In genomic region chr15:70375006-70375409, GRCh38 we compare ENCODE assay signal across 10 cellular contexts.
DNase-seq lines count a peak whose midpoint lies in the region; TF ChIP-seq lines count a peak whose summit lies in the region.
"Had no signal": no experiment of that assay in that cellular context is flagged by ENCODE, and none has a peak within 500 bp of the region (broad histone marks: within the 10 kb centered on the region; RNA-seq: fewer than 3 reads in every experiment).

No MANE protein-coding gene starts in this region.

- H4K20me1 ChIP-seq in MM.1S (ENCODE audit: insufficient read depth, low read length): no peaks in the 10 kb centered on the region

- peaks cover 12% of the 10 kb centered on the region for H3K4me1 ChIP-seq in mesenchymal stem cell (ENCODE audit: control insufficient read depth, insufficient read depth, low read depth, low read length)
- H3K4me1 ChIP-seq in MM.1S (ENCODE audit: low read length): no peaks in the 10 kb centered on the region

- no peak overlapping the region for H2BK5ac ChIP-seq in mesenchymal stem cell (ENCODE audit: low read depth, low read length, poor library complexity, severe bottlenecking)

- peak; percentile 85 for DNase-seq in COR-L47 (lab: John Stamatoyannopoulos, UW)
- peak; percentile 70 for DNase-seq in NB4 (ENCODE audit: low read depth)
- DNase-seq in astrocyte of the hippocampus (ENCODE audit: low read depth, low spot score): peak; percentile 82
- DNase-seq in mesothelial cell of epicardium (ENCODE audit: low spot score in 2 of 2, unreplicated experiment in 2 of 2): peak in 1 of 2 experiments; percentile 48
- no peak for DNase-seq in mesenchymal stem cell
- DNase-seq in activated CD4-positive, alpha-beta T cell treated with anti-CD3 and anti-CD28 coated beads for 4 hours: no peak
- no peak for DNase-seq in MM.1S
- DNase-seq in globus pallidus (ENCODE audit: low spot score): no peak
- DNase-seq: activated naive CD4-positive, alpha-beta T cell treated with anti-CD3 and anti-CD28 coated beads, Interleukin-2, amount 50 U/mL, for 16 hours; T-helper 1 cell had no signal

- H2BK15ac ChIP-seq in mesenchymal stem cell (ENCODE audit: low read depth, poor library complexity, severe bottlenecking): no peak overlapping the region

- H2AK5ac ChIP-seq in mesenchymal stem cell (ENCODE audit: low read length, severe bottlenecking): no peak overlapping the region

- TF ChIP-seq POLR2A in NB4 (IDR thresholded peaks at IDR 0.05; ENCODE audit: extremely low read depth, insufficient read length): no peak

- H3K9me2 ChIP-seq in MM.1S (replicated peaks; ENCODE audit: insufficient read depth, low read length): no peaks in the 10 kb centered on the region

- H3K4me2 ChIP-seq in mesenchymal stem cell (ENCODE audit: low read length, poor library complexity, severe bottlenecking) (no peak overlapping the region), MM.1S (ENCODE audit: low read depth, low read length) (no peak overlapping the region)

- no peak overlapping the region for H4K8ac ChIP-seq in mesenchymal stem cell (ENCODE audit: low read length)

- H3K9ac ChIP-seq in mesenchymal stem cell (ENCODE audit: low read length) (no peak overlapping the region), MM.1S (ENCODE audit: low read length) (no peak overlapping the region)

- H3K27me3 ChIP-seq in mesenchymal stem cell (ENCODE audit: control insufficient read depth in 1 of 2, insufficient read depth in 1 of 2, low read length in 2 of 2) (peaks cover 54 to 63% of the 10 kb centered on the region in 2 experiments), MM.1S (replicated peaks; ENCODE audit: insufficient read depth, low read length) (no peaks in the 10 kb centered on the region)

- no peak overlapping the region for H3K23ac ChIP-seq in mesenchymal stem cell (ENCODE audit: low read length in 2 of 2)

- H3F3A ChIP-seq in MM.1S (ENCODE audit: insufficient read depth, low read length): no peaks in the 10 kb centered on the region

- H2BK12ac ChIP-seq in mesenchymal stem cell (ENCODE audit: low read length in 2 of 2): no peak overlapping the region

- H3K4me3 ChIP-seq in NB4 (ENCODE audit: low read depth, low read length): no peak overlapping the region
- H3K4me3 ChIP-seq in mesenchymal stem cell (ENCODE audit: insufficient read depth in 1 of 2, low read depth in 1 of 2, low read length in 2 of 2): no peak overlapping the region
- no peak overlapping the region for H3K4me3 ChIP-seq in MM.1S (ENCODE audit: low read length)

- H3K14ac ChIP-seq in mesenchymal stem cell (ENCODE audit: low read length in 2 of 2): no peak overlapping the region

- no peaks in the 10 kb centered on the region for H3K36me3 Mint-ChIP-seq in mesothelial cell of epicardium

- H3K27me3 Mint-ChIP-seq in mesothelial cell of epicardium (ENCODE audit: low read depth): no peaks in the 10 kb centered on the region

- H3K79me2 ChIP-seq in MM.1S (ENCODE audit: low read length): no peaks in the 10 kb centered on the region

- peak overlapping the region; percentile 83 for H3K27ac Mint-ChIP-seq in mesothelial cell of epicardium

- H3K9me3 ChIP-seq in mesenchymal stem cell (ENCODE audit: control insufficient read depth, low read length) (no peaks in the 10 kb centered on the region), MM.1S (replicated peaks; ENCODE audit: insufficient read depth, low read length) (no peaks in the 10 kb centered on the region)

- no peak overlapping the region for H2BK120ac ChIP-seq in mesenchymal stem cell (ENCODE audit: low read depth, low read length)

- H3K9me3 Mint-ChIP-seq in mesothelial cell of epicardium: no peaks in the 10 kb centered on the region

- no peaks in the 10 kb centered on the region for H3K79me1 ChIP-seq in mesenchymal stem cell (replicated peaks; ENCODE audit: low read length, poor library complexity, severe bottlenecking)

- TF ChIP-seq CTCF in NB4 (IDR thresholded peaks at IDR 0.05; ENCODE audit: low read depth, low read length) (no peak), mesothelial cell of epicardium (IDR thresholded peaks at IDR 0.05; ENCODE audit: unreplicated experiment) (no peak), MM.1S (IDR thresholded peaks at IDR 0.05; ENCODE audit: low read length) (no peak)

- H3K18ac ChIP-seq in mesenchymal stem cell (ENCODE audit: low read depth in 1 of 2, low read length in 2 of 2): no peak overlapping the region

- WGBS in mesenchymal stem cell: 82% methylated on average over 13 of the region's 13 CpGs

- peaks cover 47% of the 10 kb centered on the region for H3K4me1 Mint-ChIP-seq in mesothelial cell of epicardium

- H3K27ac ChIP-seq in mesenchymal stem cell (ENCODE audit: low read length, poor library complexity, severe bottlenecking) (no peak overlapping the region), MM.1S (ENCODE audit: low read length) (no peak overlapping the region)

- H3K36me3 ChIP-seq in mesenchymal stem cell (ENCODE audit: control insufficient read depth in 1 of 2, insufficient read depth in 2 of 2, low read depth in 1 of 2, low read length in 2 of 2) (no peaks in the 10 kb centered on the region), MM.1S (replicated peaks; ENCODE audit: insufficient read depth, low read length) (no peaks in the 10 kb centered on the region)

- no peak overlapping the region for H4K91ac ChIP-seq in mesenchymal stem cell (ENCODE audit: low read length)

- H3K4ac ChIP-seq in mesenchymal stem cell (ENCODE audit: low read depth in 1 of 2, low read length in 2 of 2): no peak overlapping the region

- no peak overlapping the region for H3K4me3 Mint-ChIP-seq in mesothelial cell of epicardium

- no peak overlapping the region for H2AFZ ChIP-seq in mesenchymal stem cell (ENCODE audit: low read depth, low read length)
- no peak overlapping the region for H2AFZ ChIP-seq in MM.1S (ENCODE audit: low read length)

Comparison
In these comparisons a context has a peak if more than half of its experiments do, and no peak if none do; other contexts are left out.
1. DNase-seq: peak in COR-L47 (single experiment), NB4 (single experiment) and astrocyte of the hippocampus (single experiment); none in mesenchymal stem cell (single experiment), activated CD4-positive, alpha-beta T cell treated with anti-CD3 and anti-CD28 coated beads for 4 hours (0 of 2), MM.1S (single experiment) and globus pallidus (single experiment).